ENCODE assay signal across 19 cellular contexts in genomic region chr12:16473610-16474326, GRCh38.
DNase-seq lines count a peak whose midpoint lies in the region; ATAC-seq and TF ChIP-seq lines count a peak whose summit lies in the region.
"Had no signal": no experiment of that assay in that cellular context is flagged by ENCODE, and none has a peak within 500 bp of the region (broad histone marks: within the 10 kb centered on the region; RNA-seq: fewer than 3 reads in every experiment).

No MANE protein-coding gene starts in this region.

- no peak overlapping the region for H3K27ac ChIP-seq in foreskin keratinocyte
- no peak overlapping the region for H3K27ac ChIP-seq in transverse colon
- H3K27ac ChIP-seq: adrenal gland, colonic mucosa, left ventricle myocardium inferior, VCaP had no signal

- H3K27me3 ChIP-seq in foreskin keratinocyte (no peaks in the 10 kb centered on the region), transverse colon (no peaks in the 10 kb centered on the region)
- H3K27me3 ChIP-seq: adrenal gland, colonic mucosa had no signal

- whole genome bisulfite sequencing in transverse colon (ENCODE audit: low coverage in 1 of 2), 2 donors, result 83 to 87% methylated on average over 5 of the region's 5 CpGs

- H3K4me1 ChIP-seq in foreskin keratinocyte (no peaks in the 10 kb centered on the region), transverse colon (no peaks in the 10 kb centered on the region)
- H3K4me1 ChIP-seq: adrenal gland, colonic mucosa, left ventricle myocardium inferior had no signal

- ATAC-seq in foreskin keratinocyte (no peak), HG02981 (IDR thresholded peaks at IDR 0.05; ENCODE audit: unreplicated experiment) (no peak)
- ATAC-seq: activated CD8-positive, alpha-beta T cell treated with anti-CD3 and anti-CD28 coated beads, Interleukin-2, amount 10 ng/mL, durations not matched to agents 7 days and 5 days; naive thymus-derived CD8-positive, alpha-beta T cell had no signal

- peak; percentile 2 for DNase-seq in AG04449 (ENCODE audit: low read depth, low spot score)
- peak; percentile 34 for DNase-seq in HCEC 1CT
- peak; percentile 74 for DNase-seq in amniotic epithelial cell (ENCODE audit: low read depth)
- DNase-seq in foreskin keratinocyte, result peak; percentile 2 to 26
- DNase-seq in hypothalamus (lab: John Stamatoyannopoulos, UW), result no peak
- DNase-seq in NCI-H446 (lab: John Stamatoyannopoulos, UW), result no peak
- DNase-seq in transverse colon, result no peak
- DNase-seq: activated CD8-positive, alpha-beta T cell treated with anti-CD3 and anti-CD28 coated beads, Interleukin-2, amount 10 ng/mL, durations not matched to agents 7 days and 5 days; adrenal gland; colonic mucosa; KBM-7; left ventricle myocardium inferior; naive thymus-derived CD8-positive, alpha-beta T cell; NCI-H1436 treated with DMSO at 0.1 percent for 48 hours; posterior cingulate gyrus; RPMI8226; stimulated activated naive CD4-positive, alpha-beta T cell had no signal

- CTCF ChIA-PET in AG04449 (lab: Yijun Ruan, JAX), result no interaction called here

- in situ Hi-C loops in transverse colon (cut with MboI; ENCODE audit: low pct_ligation_motif_present in 1 of 4, low pct_unique_long_range_greater_than_20kb in 1 of 4, low sequenced_read_pairs in 3 of 4), result no loop called here

- intact Hi-C loops in transverse colon (cut with DNase I; ENCODE audit: low total_unique reads), result no loop called here

- TF ChIP-seq EP300 in transverse colon (IDR thresholded peaks at IDR 0.05; ENCODE audit: low read depth), result no peak

- H3K4me3 ChIP-seq in AG04449 (ENCODE audit: low read depth, low read length), result no peak overlapping the region
- H3K4me3 ChIP-seq in transverse colon, result no peak overlapping the region
- H3K4me3 ChIP-seq: adrenal gland, colonic mucosa, left ventricle myocardium inferior had no signal

- no peaks in the 10 kb centered on the region for H3K9me3 ChIP-seq in transverse colon
- H3K9me3 ChIP-seq: adrenal gland, colonic mucosa, left ventricle myocardium inferior had no signal

- TF ChIP-seq POLR2A in transverse colon (IDR thresholded peaks at IDR 0.05), result no peak

- H3K36me3 ChIP-seq in transverse colon, result no peaks in the 10 kb centered on the region
- H3K36me3 ChIP-seq: adrenal gland, colonic mucosa, left ventricle myocardium inferior had no signal

- POLR2A ChIA-PET in AG04449 (lab: Yijun Ruan, JAX), result no interaction called here

- TF ChIP-seq CTCF in AG04449 (IDR thresholded peaks at IDR 0.05; ENCODE audit: insufficient read depth, low read length, missing control alignments) (no peak), foreskin keratinocyte (conservative IDR thresholded peaks at IDR 0.05) (no peak), transverse colon (IDR thresholded peaks at IDR 0.05) (no peak)

Comparison
In these comparisons a context has a peak if more than half of its experiments do, and no peak if none do; other contexts are left out.
1. DNase-seq: peak in AG04449 (single experiment), HCEC 1CT (single experiment), amniotic epithelial cell (single experiment) and foreskin keratinocyte (2 of 2); none in hypothalamus (0 of 51), NCI-H446 (0 of 2) and transverse colon (single experiment).